In the genomic region with DNA sequence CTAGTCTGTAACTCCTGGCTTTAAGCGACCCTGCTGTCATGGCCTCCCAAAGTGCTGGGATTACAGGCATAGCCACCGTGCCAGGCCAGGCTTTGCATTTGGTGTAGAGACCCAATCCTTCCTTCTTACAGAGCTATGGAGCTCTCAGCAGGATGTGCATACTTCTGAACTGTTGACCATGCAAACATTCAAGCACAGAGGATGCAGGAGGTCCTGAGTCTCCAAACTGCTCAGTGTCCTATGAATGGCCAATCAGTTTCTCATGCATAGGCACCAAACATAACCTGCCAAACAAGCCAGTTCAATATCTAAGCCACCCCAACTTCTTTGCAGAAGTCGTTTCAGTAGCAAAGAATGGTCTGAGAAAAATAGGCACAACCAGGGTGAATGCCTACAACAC, we compare ENCODE assay signal across 22 cellular contexts. TPM values are rescaled to one million over a fixed set of nuclear protein-coding genes. Genes with fewer than 3 reads are reported as not detected.
DNase-seq lines count a peak whose midpoint lies in the region; ATAC-seq, FAIRE-seq and TF ChIP-seq lines count a peak whose summit lies in the region.
"Had no signal": no experiment of that assay in that cellular context is flagged by ENCODE, and none has a peak within 500 bp of the region (broad histone marks: within the 10 kb centered on the region; RNA-seq: fewer than 3 reads in every experiment).

No MANE protein-coding gene starts in this region.

- H4K5ac ChIP-seq in H1 (ENCODE audit: insufficient read length, low read depth, low read length) = no peak overlapping the region

- no peaks in the 10 kb centered on the region for H3K23me2 ChIP-seq in H1 (ENCODE audit: low read depth, low read length)

- in situ Hi-C loops in Panc1 (cut with HindIII; ENCODE audit: low pct_unique_long_range_greater_than_20kb, low sequenced_read_pairs) = no loop called here

- no peak overlapping the region for H4K91ac ChIP-seq in H1 (replicated peaks; ENCODE audit: insufficient read length, low read length)

- H2BK5ac ChIP-seq in H1 (ENCODE audit: low read depth, low read length) = no peak overlapping the region

- no peak overlapping the region for H2BK20ac ChIP-seq in H1 (ENCODE audit: low read length)

- FAIRE-seq in HTR-8/SVneo (lab: Jason Lieb, UNC) (peak; percentile 9), H1 (lab: Jason Lieb, UNC) (no peak)
- FAIRE-seq: A204.1, D721Med, G401.6, GM12891, GM18507 had no signal

- TF ChIP-seq EP300 in H1 (IDR thresholded peaks at IDR 0.05; ENCODE audit: borderline replicate concordance in 1 of 2, low read depth in 2 of 2, low read length in 2 of 2) = no peak

- peak overlapping the region; percentile 21; the same call in 1 of the 2 replicates for H2AFZ ChIP-seq in H1 (ENCODE audit: low read length)

- no peak for TF ChIP-seq CTCF in Panc1 (IDR thresholded peaks at IDR 0.05)
- no peak for TF ChIP-seq CTCF in H1 (IDR thresholded peaks at IDR 0.05; ENCODE audit: control extremely low read depth in 1 of 3, insufficient read depth in 1 of 3, low read depth in 1 of 3, low read length in 3 of 3)
- no peak for TF ChIP-seq CTCF in prostate gland (IDR thresholded peaks at IDR 0.05)

- H3K79me1 ChIP-seq in H1 (ENCODE audit: low read depth, low read length) = no peaks in the 10 kb centered on the region

- H3K14ac ChIP-seq in H1 (ENCODE audit: insufficient read length) = no peak overlapping the region

- peaks cover 0 to 3% (median 0%) of the 10 kb centered on the region in 9 donors for H3K9me3 Mint-ChIP-seq in naive thymus-derived CD8-positive, alpha-beta T cell
- H3K9me3 Mint-ChIP-seq: CD4-positive, alpha-beta T cell; CD8-positive, alpha-beta T cell had no signal

- no peak overlapping the region for H3K4me2 ChIP-seq in H1 (ENCODE audit: insufficient read depth in 1 of 2, low read depth in 2 of 2, low read length in 2 of 2)
- H3K4me2 ChIP-seq: BLaER1 had no signal

- H2AK5ac ChIP-seq in H1 (ENCODE audit: low read depth, low read length) = no peak overlapping the region

- H3K4me3 Mint-ChIP-seq in naive thymus-derived CD8-positive, alpha-beta T cell = no peak overlapping the region
- H3K4me3 Mint-ChIP-seq: CD4-positive, alpha-beta T cell; CD8-positive, alpha-beta T cell had no signal

- H3K36me3 ChIP-seq in Panc1 (ENCODE audit: control insufficient read depth, insufficient read depth, low read length) = no peaks in the 10 kb centered on the region
- H3K36me3 ChIP-seq in H1 (ENCODE audit: control insufficient read depth in 2 of 4, insufficient read depth in 4 of 4, low read length in 3 of 4) = no peaks in the 10 kb centered on the region
- H3K36me3 ChIP-seq in effector memory CD4-positive, alpha-beta T cell (ENCODE audit: control insufficient read depth, insufficient read depth, low read length) = no peaks in the 10 kb centered on the region
- no peaks in the 10 kb centered on the region for H3K36me3 ChIP-seq in prostate gland
- H3K36me3 ChIP-seq: BE2C, BLaER1 had no signal

- no peak overlapping the region for H3K18ac ChIP-seq in H1 (ENCODE audit: extremely low read depth, low read length)

- H3K4ac ChIP-seq in H1 (replicated peaks; ENCODE audit: insufficient read length, low read depth, low read length) = no peak overlapping the region

- WGBS in H1 (ENCODE audit: extremely low coverage in 1 of 2, insufficient coverage in 1 of 2, insufficient read length in 1 of 2, insufficient replicate concordance in 2 of 2, low coverage in 1 of 2, low lambda C conversion rate in 2 of 2, missing lambda C conversion rate in 1 of 2), 2 experiments = 80% methylated on average over 3 of the region's 3 CpGs; no CpG with 5 or more reads in 1 of the 2 experiments
- 75% methylated on average over 3 of the region's 3 CpGs for WGBS in prostate gland

- H3K79me2 ChIP-seq in H1 (ENCODE audit: control insufficient read depth in 1 of 2, insufficient read depth in 2 of 2, low read length in 2 of 2) = no peaks in the 10 kb centered on the region

- H2BK120ac ChIP-seq in H1 (replicated peaks; ENCODE audit: low read depth, low read length) = no peak overlapping the region

- no peak overlapping the region for H3K27ac Mint-ChIP-seq in naive thymus-derived CD8-positive, alpha-beta T cell
- H3K27ac Mint-ChIP-seq: CD4-positive, alpha-beta T cell; CD8-positive, alpha-beta T cell had no signal

- H3K4me1 ChIP-seq in Panc1 (ENCODE audit: control insufficient read depth, insufficient read depth, low read length) (no peaks in the 10 kb centered on the region), H1 (replicated peaks in 1 of 4; ENCODE audit: control insufficient read depth in 3 of 4, insufficient read depth in 4 of 4, low read length in 3 of 4) (no peaks in the 10 kb centered on the region), prostate gland (replicated peaks) (no peaks in the 10 kb centered on the region)
- no peaks in the 10 kb centered on the region for H3K4me1 ChIP-seq in effector memory CD4-positive, alpha-beta T cell (ENCODE audit: control insufficient read depth, insufficient read depth, low read length, poor library complexity, severe bottlenecking)
- H3K4me1 ChIP-seq: BE2C, BLaER1 had no signal

- H3K23ac ChIP-seq in H1 (ENCODE audit: insufficient read length) = no peak overlapping the region

- H3K27me3 ChIP-seq in Panc1 (ENCODE audit: control insufficient read depth, insufficient read depth, low read length) (no peaks in the 10 kb centered on the region), H1 (replicated peaks in 1 of 4; ENCODE audit: control insufficient read depth in 3 of 4, extremely low read depth in 1 of 4, insufficient read depth in 3 of 4, low read length in 3 of 4) (no peaks in the 10 kb centered on the region), prostate gland (replicated peaks; ENCODE audit: insufficient read depth) (no peaks in the 10 kb centered on the region)
- no peaks in the 10 kb centered on the region for H3K27me3 ChIP-seq in effector memory CD4-positive, alpha-beta T cell (replicated peaks; ENCODE audit: control insufficient read depth, insufficient read depth, low read length, poor library complexity, severe bottlenecking)
- H3K27me3 ChIP-seq: BE2C, BLaER1 had no signal

- no peaks in the 10 kb centered on the region for H4K20me1 ChIP-seq in H1 (replicated peaks in 1 of 2; ENCODE audit: control insufficient read depth in 1 of 2, insufficient read depth in 2 of 2, low read length in 2 of 2)
- H4K20me1 ChIP-seq: BLaER1 had no signal

- POLR2A ChIA-PET in Panc1 (lab: Charles Lee) (interaction anchor here (0.9 kb wide), 1 partner anchor 10 kb away, joined by 4 read pairs; no protein-coding TSS in a partner anchor), H1 (lab: Charles Lee; ENCODE audit: partially characterized antibody) (interaction anchor here (1.0 to 1.2 kb wide), 2 partner anchors 11 to 117 kb away, joined by 3 to 4 read pairs; no protein-coding TSS in a partner anchor)
- POLR2A ChIA-PET in naive thymus-derived CD8-positive, alpha-beta T cell (lab: Charles Lee) = no interaction called here

- H3K27me3 Mint-ChIP-seq in naive thymus-derived CD8-positive, alpha-beta T cell = no peaks in the 10 kb centered on the region
- H3K27me3 Mint-ChIP-seq: CD4-positive, alpha-beta T cell had no signal

- no peak overlapping the region for H2BK15ac ChIP-seq in H1 (ENCODE audit: low read length)

- H3K27ac ChIP-seq in Panc1 (ENCODE audit: low read length) = no peak overlapping the region
- no peak overlapping the region for H3K27ac ChIP-seq in H1 (ENCODE audit: low read depth, low read length)
- H3K27ac ChIP-seq in effector memory CD4-positive, alpha-beta T cell (ENCODE audit: insufficient read depth, low read length, poor library complexity, severe bottlenecking) = no peak overlapping the region
- H3K27ac ChIP-seq in prostate gland = no peak overlapping the region
- H3K27ac ChIP-seq: BLaER1 had no signal

- ATAC-seq in Panc1 = 0 out of 2 replicates have a peak, but pooled peaks have one; percentile 49
- no peak for ATAC-seq in naive thymus-derived CD8-positive, alpha-beta T cell
- ATAC-seq: CD8-positive, alpha-beta T cell had no signal

- H3K4me1 Mint-ChIP-seq in naive thymus-derived CD8-positive, alpha-beta T cell = peaks cover 6 to 21% (median 10%) of the 10 kb centered on the region in 4 donors

- no peak overlapping the region for H2BK12ac ChIP-seq in H1 (ENCODE audit: low read depth, low read length)

- BruUV-seq in Panc1 (replicated peaks; lab: Mats Ljungman, UMichigan) = no TSS peak

- intact Hi-C loops in Panc1 (cut with micrococcal nuclease; ENCODE audit: unreplicated experiment) (no loop called here), prostate gland (cut with DNase I) (no loop called here)

- CTCF ChIA-PET in Panc1 (lab: Charles Lee) = no interaction called here
- CTCF ChIA-PET in H1 (lab: Charles Lee; ENCODE audit: partially characterized antibody) = interaction anchor here (0.6 to 7.6 kb wide), 6 partner anchors 10 to 718 kb away, joined by 3 to 43 read pairs (median 4); no protein-coding TSS in a partner anchor

- H3K4me3 ChIP-seq in Panc1 (ENCODE audit: low read depth in 2 of 2, low read length in 2 of 2) = no peak overlapping the region
- H3K4me3 ChIP-seq in H1 (ENCODE audit: extremely low read depth in 1 of 4, insufficient read depth in 2 of 4, low read depth in 3 of 4, low read length in 4 of 4) = no peak overlapping the region
- H3K4me3 ChIP-seq in effector memory CD4-positive, alpha-beta T cell (ENCODE audit: insufficient read depth, low read depth, low read length, poor library complexity, severe bottlenecking) = no peak overlapping the region
- no peak overlapping the region for H3K4me3 ChIP-seq in prostate gland
- H3K4me3 ChIP-seq: BLaER1 had no signal

- no peak overlapping the region for H3K9ac ChIP-seq in H1 (replicated peaks in 1 of 4; ENCODE audit: extremely low read depth in 1 of 4, low read depth in 3 of 4, low read length in 3 of 4)
- H3K9ac ChIP-seq: BLaER1 had no signal

- no peak overlapping the region for H3K56ac ChIP-seq in H1 (replicated peaks; ENCODE audit: insufficient read length, low read depth, low read length)

- no peak for TF ChIP-seq RAD21 in H1 (IDR thresholded peaks at IDR 0.05 in 1 of 2, conservative IDR thresholded peaks at IDR 0.05 in 1 of 2; ENCODE audit: low read depth in 2 of 2, low read length in 2 of 2)

- H4K8ac ChIP-seq in H1 (ENCODE audit: extremely low read depth, insufficient read depth, low read length) = no peak overlapping the region

- no peak for TF ChIP-seq POLR2A in H1 (IDR thresholded peaks at IDR 0.05; ENCODE audit: control extremely low read depth in 1 of 2, low read depth in 2 of 2, low read length in 2 of 2)
- TF ChIP-seq POLR2A in prostate gland (IDR thresholded peaks at IDR 0.05) = no peak

- no peaks in the 10 kb centered on the region for H3K9me3 ChIP-seq in Panc1 (ENCODE audit: control insufficient read depth, insufficient read depth, low read depth, low read length)
- no peaks in the 10 kb centered on the region for H3K9me3 ChIP-seq in H1 (ENCODE audit: insufficient read depth in 2 of 2, low read depth in 1 of 2, low read length in 1 of 2)
- H3K9me3 ChIP-seq in effector memory CD4-positive, alpha-beta T cell (ENCODE audit: control insufficient read depth, low read length) = no peaks in the 10 kb centered on the region
- H3K9me3 ChIP-seq in prostate gland = no peaks in the 10 kb centered on the region
- H3K9me3 ChIP-seq: BE2C, BLaER1, Caco-2 had no signal

- DNase-seq in HTR-8/SVneo (ENCODE audit: insufficient read length, low spot score) (no peak), Panc1 (ENCODE audit: low read depth, low spot score) (no peak), H1 (ENCODE audit: low read depth in 1 of 2, low spot score in 2 of 2) (no peak), prostate gland (ENCODE audit: low spot score) (no peak)
- DNase-seq in naive thymus-derived CD8-positive, alpha-beta T cell = no peak
- no peak for DNase-seq in effector memory CD4-positive, alpha-beta T cell
- DNase-seq: 8988T; ACHN; BE2C; C1 segment of cervical spinal cord; Caco-2; Calu3; CD4-positive, alpha-beta T cell; CD8-positive, alpha-beta T cell; DMS79 treated with DMSO at 0.1 percent for 48 hours; GF-D8 had no signal

- peaks cover 0 to 3% (median 0%) of the 10 kb centered on the region in 3 donors for H3K36me3 Mint-ChIP-seq in naive thymus-derived CD8-positive, alpha-beta T cell
- H3K36me3 Mint-ChIP-seq: CD8-positive, alpha-beta T cell had no signal

RNA-seq across cellular contexts. Expression of gene NF1, which starts 40.0 kb away (rescaled TPM):
- total RNA-seq in Panc1 (2021; ENCODE audit: unreplicated experiment) = 82.5 TPM
- polyA plus RNA-seq in Panc1 (2012; ENCODE audit: insufficient read length) = 21.1 TPM
- total RNA-seq in H1 (2021; fragmentation: NEBNext Ultra II Directional; extraction: Animal tissue kit (Norgen Biotek cat#: 25700)) = 27.5 and 29.6 TPM in 2 replicates
- 12.4 and 19.3 TPM in 2 replicates for polyA plus RNA-seq in H1 (2011; rRNA removed)
- 15.7 TPM for polyA plus RNA-seq in H1 (2011; cell fraction: cytosol; rRNA removed)
- polyA plus RNA-seq in H1 (2011; cell fraction: nucleus; rRNA removed) = 22.9 TPM
- 10.0 to 16.9 TPM (median 14.7 TPM) in 4 replicates for polyA plus RNA-seq in H1 (2012, experiment 1 of 2)
- polyA plus RNA-seq in H1 (2012, experiment 2 of 2) = 0.98 TPM
- polyA plus RNA-seq in H1 (2013, experiment 1 of 2) = 10.2 TPM
- 10.8 TPM for polyA plus RNA-seq in H1 (2013, experiment 2 of 2)
- polyA minus RNA-seq in H1 (2011; rRNA and poly(A)+ RNA removed) = 79.8 and 117 TPM in 2 replicates
- 43.6 TPM for polyA minus RNA-seq in H1 (2011; cell fraction: cytosol; rRNA and poly(A)+ RNA removed)
- 113 TPM for polyA minus RNA-seq in H1 (2011; cell fraction: nucleus; rRNA and poly(A)+ RNA removed)
- 10 to 100 TPM; 45.9 to 47.3 TPM for total RNA-seq in naive thymus-derived CD8-positive, alpha-beta T cell
- polyA plus RNA-seq in naive thymus-derived CD8-positive, alpha-beta T cell = 10 to 100 TPM in 2 of 3 donors, 1 to 10 TPM in 1; 7.5 to 14.3 (median 11.0) TPM
- total RNA-seq in prostate gland = 10 to 100 TPM; 62.3 to 68.0 TPM
